ENCODE assay signal across 8 cellular contexts in the genomic region with DNA sequence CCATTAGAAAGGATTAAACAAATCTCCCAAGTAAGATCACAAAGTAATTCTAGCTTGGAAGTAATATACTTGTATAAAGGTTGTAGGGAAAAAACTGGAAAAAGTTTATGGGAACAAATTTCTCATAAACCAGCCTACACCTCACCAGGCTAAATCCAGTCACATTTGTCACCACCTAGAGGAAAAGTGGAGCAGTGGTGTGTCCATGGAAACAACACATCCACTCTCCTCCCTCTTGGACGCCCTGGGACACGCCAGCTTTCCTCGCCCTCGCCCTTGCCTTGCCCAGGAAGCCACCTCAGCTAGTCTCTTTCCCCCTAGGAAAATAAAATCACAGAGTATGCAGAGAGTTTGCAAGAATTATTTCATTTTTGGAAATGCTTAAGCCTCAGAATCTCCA. TPM values are rescaled to one million over a fixed set of nuclear protein-coding genes. Genes with fewer than 3 reads are reported as not detected.
DNase-seq lines count a peak whose midpoint lies in the region; ATAC-seq and TF ChIP-seq lines count a peak whose summit lies in the region.

No MANE protein-coding gene starts in this region.

- peak overlapping the region; percentile 87 to 99 (median 95) for H3K9ac ChIP-seq in skeletal muscle tissue (ENCODE audit: low read depth in 1 of 3, low read length in 3 of 3)

- no peak for DNase-seq in HFFc6
- DNase-seq in iPS-NIHi11 (ENCODE audit: low spot score): peak; percentile 33
- DNase-seq in NCI-H146 treated with DMSO at 0.1 percent for 48 hours (lab: John Stamatoyannopoulos, UW; ENCODE audit: unreplicated experiment): no peak
- DNase-seq in SIG-M5 (lab: John Stamatoyannopoulos, UW): no peak
- DNase-seq in natural killer cell: no peak

- H3K9me3 Mint-ChIP-seq in HFFc6 (no peaks in the 10 kb centered on the region), natural killer cell (no peaks in the 10 kb centered on the region)

- H3K4me1 Mint-ChIP-seq in HFFc6 (ENCODE audit: low read depth) (peaks cover 10% of the 10 kb centered on the region), natural killer cell (no peaks in the 10 kb centered on the region)

- no peak overlapping the region for H3K27ac Mint-ChIP-seq in HFFc6
- no peak overlapping the region for H3K27ac Mint-ChIP-seq in natural killer cell

- no peak overlapping the region for H3K4me3 ChIP-seq in WI38 (ENCODE audit: low read depth, low read length)
- H3K4me3 ChIP-seq in skeletal muscle tissue (ENCODE audit: low read length in 3 of 3): peak overlapping the region; percentile 74 to 94 (median 86)

- H3K4me3 Mint-ChIP-seq in HFFc6: no peak overlapping the region
- H3K4me3 Mint-ChIP-seq in natural killer cell: no peak overlapping the region

- peak overlapping the region; percentile 97 for H3K27ac ChIP-seq in skeletal muscle tissue (ENCODE audit: low read depth, low read length)

- H3K9me3 ChIP-seq in skeletal muscle tissue (ENCODE audit: control insufficient read depth in 3 of 3, low read length in 3 of 3): no peaks in the 10 kb centered on the region

- TF ChIP-seq CTCF in HFFc6 (IDR thresholded peaks at IDR 0.05) (peak; percentile 46), WI38 (IDR thresholded peaks at IDR 0.05; ENCODE audit: low read depth, low read length) (0 out of 2 replicates have a peak, but pooled peaks have one; percentile 8), natural killer cell (IDR thresholded peaks at IDR 0.05) (no peak)

- ATAC-seq in HG02884 (IDR thresholded peaks at IDR 0.05; ENCODE audit: unreplicated experiment): no peak
- no peak for ATAC-seq in natural killer cell

- H3K27me3 ChIP-seq in skeletal muscle tissue (ENCODE audit: control insufficient read depth in 3 of 3, insufficient read depth in 3 of 3, low read length in 3 of 3): no peaks in the 10 kb centered on the region

- H3K36me3 Mint-ChIP-seq in HFFc6 (ENCODE audit: low read depth) (no peaks in the 10 kb centered on the region), natural killer cell (no peaks in the 10 kb centered on the region)

- H3K27me3 Mint-ChIP-seq in HFFc6 (ENCODE audit: insufficient read depth): peaks cover 16% of the 10 kb centered on the region
- peaks cover 7 to 31% of the 10 kb centered on the region in 2 donors for H3K27me3 Mint-ChIP-seq in natural killer cell (ENCODE audit: low read depth in 2 of 2)

- H3K36me3 ChIP-seq in skeletal muscle tissue (ENCODE audit: control insufficient read depth in 3 of 3, insufficient read depth in 3 of 3, low read length in 3 of 3): no peaks in the 10 kb centered on the region

- peaks cover 17 to 53% (median 33%) of the 10 kb centered on the region in 3 donors for H3K4me1 ChIP-seq in skeletal muscle tissue (ENCODE audit: control insufficient read depth in 3 of 3, insufficient read depth in 3 of 3, low read length in 3 of 3)

- intact Hi-C loops in natural killer cell (cut with micrococcal nuclease): no loop called here

RNA-seq across cellular contexts. Expression of a gene that starts 2.2 kb away (rescaled TPM):
- total RNA-seq in HFFc6 (2021; fragmentation: NEBNext Ultra II Directional; extraction: Animal tissue kit (Norgen Biotek cat#: 25700)): not detected
- 46.4 TPM for total RNA-seq in skeletal muscle tissue
- not detected for total RNA-seq in natural killer cell

Comparison
In these comparisons a context has a peak if more than half of its experiments do, and no peak if none do; other contexts are left out.
1. RNA of a gene that starts 2.2 kb away (total RNA-seq): 46.4 TPM in skeletal muscle tissue (single experiment); not detected in HFFc6 and not detected in natural killer cell; every median in the first group is over 10 times any median in the second.